In the genomic region with DNA sequence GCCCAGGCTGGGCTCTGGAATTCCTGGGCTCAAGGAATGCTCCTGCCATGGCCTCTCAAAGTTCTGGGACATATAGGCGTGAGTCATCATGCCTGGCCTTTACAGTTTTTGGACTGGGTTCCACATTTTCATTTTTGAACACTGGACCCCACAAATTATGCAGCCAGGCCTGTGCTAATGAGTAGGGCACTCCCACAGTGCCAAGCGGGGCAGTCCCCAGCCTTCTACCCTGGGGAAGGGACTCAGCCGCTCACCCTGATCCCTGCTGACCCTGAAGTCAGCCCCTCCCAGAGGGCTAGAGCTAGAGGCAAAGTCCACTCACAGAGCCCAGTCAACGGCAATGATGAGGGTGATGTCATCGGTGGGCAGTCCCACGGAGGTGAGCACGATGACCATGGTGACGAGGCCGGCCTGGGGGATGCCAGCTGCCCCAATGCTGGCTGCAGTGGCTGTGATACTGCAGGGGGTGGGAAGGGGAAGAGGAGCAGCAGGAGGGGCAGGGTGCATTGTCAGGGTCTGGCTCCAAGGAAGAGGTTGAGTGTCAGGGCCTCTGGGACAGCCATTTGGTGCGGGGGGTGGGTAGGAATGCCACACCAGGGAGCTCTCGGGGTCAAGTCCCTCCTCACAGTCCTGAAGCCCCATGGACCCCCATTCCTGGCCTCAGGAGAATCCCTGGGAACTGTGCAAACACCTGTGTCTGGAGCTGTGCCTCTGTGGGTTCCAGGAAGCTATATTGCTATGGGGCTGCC, we compare ENCODE assay signal across 1 cellular context.
TF ChIP-seq lines count a peak whose summit lies in the region.

No MANE protein-coding gene starts in this region.

TF ChIP-seq in HepG2, 621 proteins besides CTCF, POLR2A, EP300 and RAD21 (continued from another document and continues in another):
- TF ChIP-seq, protein P1, sequence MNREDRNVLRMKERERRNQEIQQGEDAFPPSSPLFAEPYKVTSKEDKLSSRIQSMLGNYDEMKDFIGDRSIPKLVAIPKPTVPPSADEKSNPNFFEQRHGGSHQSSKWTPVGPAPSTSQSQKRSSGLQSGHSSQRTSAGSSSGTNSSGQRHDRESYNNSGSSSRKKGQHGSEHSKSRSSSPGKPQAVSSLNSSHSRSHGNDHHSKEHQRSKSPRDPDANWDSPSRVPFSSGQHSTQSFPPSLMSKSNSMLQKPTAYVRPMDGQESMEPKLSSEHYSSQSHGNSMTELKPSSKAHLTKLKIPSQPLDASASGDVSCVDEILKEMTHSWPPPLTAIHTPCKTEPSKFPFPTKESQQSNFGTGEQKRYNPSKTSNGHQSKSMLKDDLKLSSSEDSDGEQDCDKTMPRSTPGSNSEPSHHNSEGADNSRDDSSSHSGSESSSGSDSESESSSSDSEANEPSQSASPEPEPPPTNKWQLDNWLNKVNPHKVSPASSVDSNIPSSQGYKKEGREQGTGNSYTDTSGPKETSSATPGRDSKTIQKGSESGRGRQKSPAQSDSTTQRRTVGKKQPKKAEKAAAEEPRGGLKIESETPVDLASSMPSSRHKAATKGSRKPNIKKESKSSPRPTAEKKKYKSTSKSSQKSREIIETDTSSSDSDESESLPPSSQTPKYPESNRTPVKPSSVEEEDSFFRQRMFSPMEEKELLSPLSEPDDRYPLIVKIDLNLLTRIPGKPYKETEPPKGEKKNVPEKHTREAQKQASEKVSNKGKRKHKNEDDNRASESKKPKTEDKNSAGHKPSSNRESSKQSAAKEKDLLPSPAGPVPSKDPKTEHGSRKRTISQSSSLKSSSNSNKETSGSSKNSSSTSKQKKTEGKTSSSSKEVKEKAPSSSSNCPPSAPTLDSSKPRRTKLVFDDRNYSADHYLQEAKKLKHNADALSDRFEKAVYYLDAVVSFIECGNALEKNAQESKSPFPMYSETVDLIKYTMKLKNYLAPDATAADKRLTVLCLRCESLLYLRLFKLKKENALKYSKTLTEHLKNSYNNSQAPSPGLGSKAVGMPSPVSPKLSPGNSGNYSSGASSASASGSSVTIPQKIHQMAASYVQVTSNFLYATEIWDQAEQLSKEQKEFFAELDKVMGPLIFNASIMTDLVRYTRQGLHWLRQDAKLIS (CRISPR knock-in tag; IDR thresholded peaks at IDR 0.05) = no peak
- no peak; the same call in 1 of the 2 replicates for TF ChIP-seq ZNF83 (CRISPR knock-in tag; IDR thresholded peaks at IDR 0.05; ENCODE audit: borderline replicate concordance)
- 0 out of 2 replicates have a peak, but pooled peaks have one; percentile 46 for TF ChIP-seq ZNF329 (CRISPR knock-in tag; IDR thresholded peaks at IDR 0.05; ENCODE audit: low read depth)
- TF ChIP-seq CCAR2 (optimal IDR thresholded peaks at IDR 0.05; ENCODE audit: low read depth, low read length) = no peak
- TF ChIP-seq, protein P2, sequence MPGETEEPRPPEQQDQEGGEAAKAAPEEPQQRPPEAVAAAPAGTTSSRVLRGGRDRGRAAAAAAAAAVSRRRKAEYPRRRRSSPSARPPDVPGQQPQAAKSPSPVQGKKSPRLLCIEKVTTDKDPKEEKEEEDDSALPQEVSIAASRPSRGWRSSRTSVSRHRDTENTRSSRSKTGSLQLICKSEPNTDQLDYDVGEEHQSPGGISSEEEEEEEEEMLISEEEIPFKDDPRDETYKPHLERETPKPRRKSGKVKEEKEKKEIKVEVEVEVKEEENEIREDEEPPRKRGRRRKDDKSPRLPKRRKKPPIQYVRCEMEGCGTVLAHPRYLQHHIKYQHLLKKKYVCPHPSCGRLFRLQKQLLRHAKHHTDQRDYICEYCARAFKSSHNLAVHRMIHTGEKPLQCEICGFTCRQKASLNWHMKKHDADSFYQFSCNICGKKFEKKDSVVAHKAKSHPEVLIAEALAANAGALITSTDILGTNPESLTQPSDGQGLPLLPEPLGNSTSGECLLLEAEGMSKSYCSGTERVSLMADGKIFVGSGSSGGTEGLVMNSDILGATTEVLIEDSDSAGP (CRISPR knock-in tag; IDR thresholded peaks at IDR 0.05; ENCODE audit: borderline replicate concordance) = peak; percentile 75
- TF ChIP-seq ZNF230 (CRISPR knock-in tag; IDR thresholded peaks at IDR 0.05) = no peak
- TF ChIP-seq, protein P3, sequence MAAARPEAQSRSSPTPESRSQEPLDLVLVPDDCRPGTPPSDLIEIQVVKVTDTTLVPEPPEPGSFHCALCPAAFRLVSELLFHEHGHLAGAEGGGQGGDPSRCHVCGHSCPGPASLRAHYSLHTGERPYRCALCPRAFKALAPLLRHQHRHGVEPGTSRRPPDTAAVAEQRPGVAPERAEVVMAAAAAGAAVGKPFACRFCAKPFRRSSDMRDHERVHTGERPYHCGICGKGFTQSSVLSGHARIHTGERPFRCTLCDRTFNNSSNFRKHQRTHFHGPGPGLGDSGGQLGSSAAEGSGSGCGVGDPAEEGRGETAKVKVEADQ (CRISPR knock-in tag; IDR thresholded peaks at IDR 0.05; ENCODE audit: borderline replicate concordance) = no peak
- no peak for TF ChIP-seq ZNF761 (CRISPR knock-in tag; conservative IDR thresholded peaks at IDR 0.05)
- peak; percentile 83 for TF ChIP-seq SP5 (CRISPR knock-in tag; IDR thresholded peaks at IDR 0.05; ENCODE audit: borderline replicate concordance, low read depth)
- TF ChIP-seq MAFF (IDR thresholded peaks at IDR 0.05; ENCODE audit: low read depth, low read length) = no peak
- peak; percentile 68; the same call in 1 of the 2 replicates for TF ChIP-seq CREM (IDR thresholded peaks at IDR 0.05)
- no peak for TF ChIP-seq CREM (CRISPR knock-in tag; IDR thresholded peaks at IDR 0.05)
- peak; percentile 66 for TF ChIP-seq ELF3 (CRISPR knock-in tag; IDR thresholded peaks at IDR 0.05)
- TF ChIP-seq, protein P4, sequence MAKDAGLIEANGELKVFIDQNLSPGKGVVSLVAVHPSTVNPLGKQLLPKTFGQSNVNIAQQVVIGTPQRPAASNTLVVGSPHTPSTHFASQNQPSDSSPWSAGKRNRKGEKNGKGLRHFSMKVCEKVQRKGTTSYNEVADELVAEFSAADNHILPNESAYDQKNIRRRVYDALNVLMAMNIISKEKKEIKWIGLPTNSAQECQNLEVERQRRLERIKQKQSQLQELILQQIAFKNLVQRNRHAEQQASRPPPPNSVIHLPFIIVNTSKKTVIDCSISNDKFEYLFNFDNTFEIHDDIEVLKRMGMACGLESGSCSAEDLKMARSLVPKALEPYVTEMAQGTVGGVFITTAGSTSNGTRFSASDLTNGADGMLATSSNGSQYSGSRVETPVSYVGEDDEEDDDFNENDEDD (CRISPR knock-in tag; IDR thresholded peaks at IDR 0.05; ENCODE audit: borderline replicate concordance) = peak; percentile 64; the same call in 1 of the 2 replicates
- no peak for TF ChIP-seq ZNF720 (CRISPR knock-in tag; IDR thresholded peaks at IDR 0.05)
- TF ChIP-seq ZNF337 (CRISPR knock-in tag; IDR thresholded peaks at IDR 0.05; ENCODE audit: borderline replicate concordance, low read depth) = no peak
- TF ChIP-seq ZNF138 (CRISPR knock-in tag; IDR thresholded peaks at IDR 0.05; ENCODE audit: low read depth) = no peak
- TF ChIP-seq, protein P5, sequence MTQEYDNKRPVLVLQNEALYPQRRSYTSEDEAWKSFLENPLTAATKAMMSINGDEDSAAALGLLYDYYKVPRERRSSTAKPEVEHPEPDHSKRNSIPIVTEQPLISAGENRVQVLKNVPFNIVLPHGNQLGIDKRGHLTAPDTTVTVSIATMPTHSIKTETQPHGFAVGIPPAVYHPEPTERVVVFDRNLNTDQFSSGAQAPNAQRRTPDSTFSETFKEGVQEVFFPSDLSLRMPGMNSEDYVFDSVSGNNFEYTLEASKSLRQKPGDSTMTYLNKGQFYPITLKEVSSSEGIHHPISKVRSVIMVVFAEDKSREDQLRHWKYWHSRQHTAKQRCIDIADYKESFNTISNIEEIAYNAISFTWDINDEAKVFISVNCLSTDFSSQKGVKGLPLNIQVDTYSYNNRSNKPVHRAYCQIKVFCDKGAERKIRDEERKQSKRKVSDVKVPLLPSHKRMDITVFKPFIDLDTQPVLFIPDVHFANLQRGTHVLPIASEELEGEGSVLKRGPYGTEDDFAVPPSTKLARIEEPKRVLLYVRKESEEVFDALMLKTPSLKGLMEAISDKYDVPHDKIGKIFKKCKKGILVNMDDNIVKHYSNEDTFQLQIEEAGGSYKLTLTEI (CRISPR knock-in tag; conservative IDR thresholded peaks at IDR 0.05) = no peak
- TF ChIP-seq IKZF1 (IDR thresholded peaks at IDR 0.05) = no peak
- no peak for TF ChIP-seq ZNF207 (IDR thresholded peaks at IDR 0.05; ENCODE audit: borderline replicate concordance)
- no peak for TF ChIP-seq SSRP1 (CRISPR knock-in tag; IDR thresholded peaks at IDR 0.05)
- no peak for TF ChIP-seq PRPF4 (IDR thresholded peaks at IDR 0.05; ENCODE audit: low read depth, low read length, poor library complexity, severe bottlenecking)
- TF ChIP-seq SRSF4 (IDR thresholded peaks at IDR 0.05; ENCODE audit: low read depth, low read length, poor library complexity, severe bottlenecking) = no peak
- no peak for TF ChIP-seq TCF7 (IDR thresholded peaks at IDR 0.05; ENCODE audit: low read depth)
- TF ChIP-seq, protein P6, sequence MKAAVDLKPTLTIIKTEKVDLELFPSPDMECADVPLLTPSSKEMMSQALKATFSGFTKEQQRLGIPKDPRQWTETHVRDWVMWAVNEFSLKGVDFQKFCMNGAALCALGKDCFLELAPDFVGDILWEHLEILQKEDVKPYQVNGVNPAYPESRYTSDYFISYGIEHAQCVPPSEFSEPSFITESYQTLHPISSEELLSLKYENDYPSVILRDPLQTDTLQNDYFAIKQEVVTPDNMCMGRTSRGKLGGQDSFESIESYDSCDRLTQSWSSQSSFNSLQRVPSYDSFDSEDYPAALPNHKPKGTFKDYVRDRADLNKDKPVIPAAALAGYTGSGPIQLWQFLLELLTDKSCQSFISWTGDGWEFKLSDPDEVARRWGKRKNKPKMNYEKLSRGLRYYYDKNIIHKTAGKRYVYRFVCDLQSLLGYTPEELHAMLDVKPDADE (CRISPR knock-in tag; IDR thresholded peaks at IDR 0.05) = no peak
- no peak for TF ChIP-seq NFE2L2 (IDR thresholded peaks at IDR 0.05; ENCODE audit: low read length)
- TF ChIP-seq, protein P7, sequence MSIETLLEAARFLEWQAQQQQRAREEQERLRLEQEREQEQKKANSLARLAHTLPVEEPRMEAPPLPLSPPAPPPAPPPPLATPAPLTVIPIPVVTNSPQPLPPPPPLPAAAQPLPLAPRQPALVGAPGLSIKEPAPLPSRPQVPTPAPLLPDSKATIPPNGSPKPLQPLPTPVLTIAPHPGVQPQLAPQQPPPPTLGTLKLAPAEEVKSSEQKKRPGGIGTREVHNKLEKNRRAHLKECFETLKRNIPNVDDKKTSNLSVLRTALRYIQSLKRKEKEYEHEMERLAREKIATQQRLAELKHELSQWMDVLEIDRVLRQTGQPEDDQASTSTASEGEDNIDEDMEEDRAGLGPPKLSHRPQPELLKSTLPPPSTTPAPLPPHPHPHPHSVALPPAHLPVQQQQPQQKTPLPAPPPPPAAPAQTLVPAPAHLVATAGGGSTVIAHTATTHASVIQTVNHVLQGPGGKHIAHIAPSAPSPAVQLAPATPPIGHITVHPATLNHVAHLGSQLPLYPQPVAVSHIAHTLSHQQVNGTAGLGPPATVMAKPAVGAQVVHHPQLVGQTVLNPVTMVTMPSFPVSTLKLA (IDR thresholded peaks at IDR 0.05) = no peak
- no peak for TF ChIP-seq ZNF10 (CRISPR knock-in tag; IDR thresholded peaks at IDR 0.05; ENCODE audit: borderline replicate concordance, low read depth)
- 0 out of 2 replicates have a peak, but pooled peaks have one; percentile 49 for TF ChIP-seq SMAD3 (CRISPR knock-in tag; IDR thresholded peaks at IDR 0.05)
- TF ChIP-seq ZFYVE20 (CRISPR knock-in tag; IDR thresholded peaks at IDR 0.05; ENCODE audit: borderline replicate concordance, low read depth) = no peak
- no peak for TF ChIP-seq ZEB1 (IDR thresholded peaks at IDR 0.05; ENCODE audit: insufficient replicate concordance, low read depth)
- TF ChIP-seq DR1 (CRISPR knock-in tag; IDR thresholded peaks at IDR 0.05) = no peak
- peak; percentile 84 for TF ChIP-seq HIVEP1 (CRISPR knock-in tag; IDR thresholded peaks at IDR 0.05)
- no peak for TF ChIP-seq ZIK1 (CRISPR knock-in tag; IDR thresholded peaks at IDR 0.05; ENCODE audit: borderline replicate concordance, low read depth)
- no peak for TF ChIP-seq ZNF20 (CRISPR knock-in tag; IDR thresholded peaks at IDR 0.05)
- TF ChIP-seq SPEN (CRISPR knock-in tag; IDR thresholded peaks at IDR 0.05; ENCODE audit: low read depth) = peak; percentile 58; the same call in 1 of the 2 replicates
- no peak for TF ChIP-seq SETDB1 (CRISPR knock-in tag; IDR thresholded peaks at IDR 0.05; ENCODE audit: borderline replicate concordance)
- no peak for TF ChIP-seq ZNF432 (CRISPR knock-in tag; IDR thresholded peaks at IDR 0.05; ENCODE audit: borderline replicate concordance)
- 0 out of 2 replicates have a peak, but pooled peaks have one; percentile 64 for TF ChIP-seq KDM3A (CRISPR knock-in tag; IDR thresholded peaks at IDR 0.05; ENCODE audit: low read depth)
- TF ChIP-seq, protein P8, sequence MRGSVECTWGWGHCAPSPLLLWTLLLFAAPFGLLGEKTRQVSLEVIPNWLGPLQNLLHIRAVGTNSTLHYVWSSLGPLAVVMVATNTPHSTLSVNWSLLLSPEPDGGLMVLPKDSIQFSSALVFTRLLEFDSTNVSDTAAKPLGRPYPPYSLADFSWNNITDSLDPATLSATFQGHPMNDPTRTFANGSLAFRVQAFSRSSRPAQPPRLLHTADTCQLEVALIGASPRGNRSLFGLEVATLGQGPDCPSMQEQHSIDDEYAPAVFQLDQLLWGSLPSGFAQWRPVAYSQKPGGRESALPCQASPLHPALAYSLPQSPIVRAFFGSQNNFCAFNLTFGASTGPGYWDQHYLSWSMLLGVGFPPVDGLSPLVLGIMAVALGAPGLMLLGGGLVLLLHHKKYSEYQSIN (CRISPR knock-in tag; IDR thresholded peaks at IDR 0.05; ENCODE audit: borderline replicate concordance) = no peak
- no peak for TF ChIP-seq ELF4 (CRISPR knock-in tag; IDR thresholded peaks at IDR 0.05; ENCODE audit: borderline replicate concordance)
- TF ChIP-seq, protein P9, sequence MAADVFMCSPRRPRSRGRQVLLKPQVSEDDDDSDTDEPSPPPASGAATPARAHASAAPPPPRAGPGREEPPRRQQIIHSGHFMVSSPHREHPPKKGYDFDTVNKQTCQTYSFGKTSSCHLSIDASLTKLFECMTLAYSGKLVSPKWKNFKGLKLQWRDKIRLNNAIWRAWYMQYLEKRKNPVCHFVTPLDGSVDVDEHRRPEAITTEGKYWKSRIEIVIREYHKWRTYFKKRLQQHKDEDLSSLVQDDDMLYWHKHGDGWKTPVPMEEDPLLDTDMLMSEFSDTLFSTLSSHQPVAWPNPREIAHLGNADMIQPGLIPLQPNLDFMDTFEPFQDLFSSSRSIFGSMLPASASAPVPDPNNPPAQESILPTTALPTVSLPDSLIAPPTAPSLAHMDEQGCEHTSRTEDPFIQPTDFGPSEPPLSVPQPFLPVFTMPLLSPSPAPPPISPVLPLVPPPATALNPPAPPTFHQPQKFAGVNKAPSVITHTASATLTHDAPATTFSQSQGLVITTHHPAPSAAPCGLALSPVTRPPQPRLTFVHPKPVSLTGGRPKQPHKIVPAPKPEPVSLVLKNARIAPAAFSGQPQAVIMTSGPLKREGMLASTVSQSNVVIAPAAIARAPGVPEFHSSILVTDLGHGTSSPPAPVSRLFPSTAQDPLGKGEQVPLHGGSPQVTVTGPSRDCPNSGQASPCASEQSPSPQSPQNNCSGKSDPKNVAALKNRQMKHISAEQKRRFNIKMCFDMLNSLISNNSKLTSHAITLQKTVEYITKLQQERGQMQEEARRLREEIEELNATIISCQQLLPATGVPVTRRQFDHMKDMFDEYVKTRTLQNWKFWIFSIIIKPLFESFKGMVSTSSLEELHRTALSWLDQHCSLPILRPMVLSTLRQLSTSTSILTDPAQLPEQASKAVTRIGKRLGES (CRISPR knock-in tag; IDR thresholded peaks at IDR 0.05; ENCODE audit: borderline replicate concordance) = no peak
- 0 out of 2 replicates have a peak, but pooled peaks have one; percentile 70 for TF ChIP-seq ZNF670 (CRISPR knock-in tag; IDR thresholded peaks at IDR 0.05; ENCODE audit: borderline replicate concordance)
